Comparison of ENCODE assay signal across 21 cellular contexts in the genomic region with DNA sequence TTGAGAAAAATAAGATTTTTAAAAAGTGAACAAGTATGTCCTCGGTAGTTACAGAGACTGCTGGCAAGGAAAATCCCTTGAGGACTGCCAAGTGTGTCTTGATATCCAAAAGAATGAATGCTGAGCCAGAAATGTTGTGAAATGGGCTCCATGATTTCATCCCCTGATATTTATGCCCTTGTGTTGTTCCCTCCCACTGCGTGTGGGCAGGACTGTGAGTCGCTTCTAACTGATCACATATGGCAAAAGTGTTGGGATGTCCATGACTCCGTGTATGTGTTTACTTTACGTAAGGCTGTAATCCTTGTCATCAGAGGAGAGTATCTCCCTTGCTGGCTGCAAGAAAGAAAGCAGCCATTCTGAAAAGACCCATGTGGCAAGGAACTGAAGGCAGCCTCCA.
DNase-seq lines count a peak whose midpoint lies in the region; ATAC-seq, FAIRE-seq and TF ChIP-seq lines count a peak whose summit lies in the region.
"Had no signal": no experiment of that assay in that cellular context is flagged by ENCODE, and none has a peak within 500 bp of the region (broad histone marks: within the 10 kb centered on the region; RNA-seq: fewer than 3 reads in every experiment).

No MANE protein-coding gene starts in this region.

- H3K27me3 Mint-ChIP-seq in GM23338 (ENCODE audit: insufficient read depth, low read depth, poor library complexity) (no peaks in the 10 kb centered on the region), type B pancreatic cell (no peaks in the 10 kb centered on the region)

- H3K4me1 Mint-ChIP-seq in GM23338 (no peaks in the 10 kb centered on the region), type B pancreatic cell (ENCODE audit: unreplicated experiment) (no peaks in the 10 kb centered on the region)
- H3K4me1 Mint-ChIP-seq: activated naive CD8-positive, alpha-beta T cell treated with anti-CD3 and anti-CD28 coated beads, Interleukin-2, amount 50 U/mL, for 24 hours; CD4-positive, alpha-beta memory T cell; stimulated activated naive CD8-positive, alpha-beta T cell treated with anti-CD3 and anti-CD28 coated beads, Interleukin-15, amount 100 ng/mL, for 72 hours had no signal

- in situ Hi-C loops in transverse colon (cut with MboI; ENCODE audit: low pct_ligation_motif_present in 1 of 4, low pct_unique_long_range_greater_than_20kb in 1 of 4, low sequenced_read_pairs in 3 of 4): no loop called here

- ATAC-seq in RWPE2 (ENCODE audit: low read depth) (peak; percentile 40; the same call in 1 of the 3 replicates), psoas muscle (peak; percentile 48 to 68 (median 57)), GM23338 (no peak)
- ATAC-seq: activated naive CD8-positive, alpha-beta T cell treated with anti-CD3 and anti-CD28 coated beads, Interleukin-2, amount 50 U/mL, for 24 hours; activated T-cell treated with anti-CD3 and anti-CD28 coated beads, Interleukin-2, amount 50 U/mL, for 4 hours; natural killer cell; stimulated activated naive CD8-positive, alpha-beta T cell treated with anti-CD3 and anti-CD28 coated beads, Interleukin-15, amount 100 ng/mL, for 72 hours had no signal

- no peaks in the 10 kb centered on the region for H3K36me3 Mint-ChIP-seq in GM23338 (ENCODE audit: low read depth)
- no peaks in the 10 kb centered on the region for H3K36me3 Mint-ChIP-seq in type B pancreatic cell
- H3K36me3 Mint-ChIP-seq: CD4-positive, alpha-beta memory T cell; natural killer cell had no signal

- H2AFZ ChIP-seq in GM23338: no peak overlapping the region

- H3K4me3 Mint-ChIP-seq in GM23338 (no peak overlapping the region), type B pancreatic cell (no peak overlapping the region)
- H3K4me3 Mint-ChIP-seq: activated naive CD8-positive, alpha-beta T cell treated with anti-CD3 and anti-CD28 coated beads, Interleukin-2, amount 50 U/mL, for 24 hours; activated T-cell treated with anti-CD3 and anti-CD28 coated beads, Interleukin-2, amount 50 U/mL, for 4 hours; CD4-positive, alpha-beta memory T cell; natural killer cell; stimulated activated naive CD8-positive, alpha-beta T cell treated with anti-CD3 and anti-CD28 coated beads, Interleukin-15, amount 100 ng/mL, for 72 hours had no signal

- no peaks in the 10 kb centered on the region for H3F3A ChIP-seq in GM23338 (replicated peaks; ENCODE audit: low read depth)

- H3K79me2 ChIP-seq in GM23338 (replicated peaks; ENCODE audit: insufficient read depth): no peaks in the 10 kb centered on the region

- peak; percentile 44 for DNase-seq in ELR (ENCODE audit: low read depth)
- no peak for DNase-seq in RWPE2 (ENCODE audit: low spot score)
- DNase-seq in fibroblast of peridontal ligament (ENCODE audit: extremely low read depth): peak; percentile 97
- peak; percentile 26 to 54 for DNase-seq in psoas muscle
- no peak for DNase-seq in GM19239 (ENCODE audit: insufficient read length, low spot score)
- no peak for DNase-seq in GM23338 (ENCODE audit: low spot score)
- no peak for DNase-seq in type B pancreatic cell (ENCODE audit: extremely low spot score, unreplicated experiment)
- DNase-seq in transverse colon: no peak
- DNase-seq: activated CD4-positive, alpha-beta T cell treated with anti-CD3 and anti-CD28 coated beads for 48 hours; activated naive CD8-positive, alpha-beta T cell treated with anti-CD3 and anti-CD28 coated beads, Interleukin-2, amount 50 U/mL, for 24 hours; activated T-cell treated with anti-CD3 and anti-CD28 coated beads, Interleukin-2, amount 50 U/mL, for 4 hours; CD4-positive, alpha-beta memory T cell; GDM1; natural killer cell; NCI-H1048; NCI-H510A treated with DMSO at 0.1 percent for 48 hours; Peyer's patch; sigmoid colon; stimulated activated naive CD8-positive, alpha-beta T cell treated with anti-CD3 and anti-CD28 coated beads, Interleukin-15, amount 100 ng/mL, for 72 hours had no signal

- H3K9me2 ChIP-seq in GM23338 (ENCODE audit: insufficient read depth): no peaks in the 10 kb centered on the region

- H3K27ac ChIP-seq in RWPE2 (ENCODE audit: poor library complexity, severe bottlenecking): no peak overlapping the region
- H3K27ac ChIP-seq in psoas muscle: no peak overlapping the region
- H3K27ac ChIP-seq in GM23338 (ENCODE audit: low read depth): no peak overlapping the region
- no peak overlapping the region for H3K27ac ChIP-seq in transverse colon
- H3K27ac ChIP-seq: dorsolateral prefrontal cortex had no signal

- TF ChIP-seq EP300 in transverse colon (IDR thresholded peaks at IDR 0.05; ENCODE audit: low read depth): no peak

- no peak for FAIRE-seq in GM19239 (lab: Jason Lieb, UNC)
- FAIRE-seq: GM18507 had no signal

- no peak for TF ChIP-seq POLR2A in transverse colon (IDR thresholded peaks at IDR 0.05)

- no peak overlapping the region for H3K27ac Mint-ChIP-seq in GM23338
- no peak overlapping the region for H3K27ac Mint-ChIP-seq in type B pancreatic cell
- H3K27ac Mint-ChIP-seq: activated naive CD8-positive, alpha-beta T cell treated with anti-CD3 and anti-CD28 coated beads, Interleukin-2, amount 50 U/mL, for 24 hours; CD4-positive, alpha-beta memory T cell; natural killer cell; stimulated activated naive CD8-positive, alpha-beta T cell treated with anti-CD3 and anti-CD28 coated beads, Interleukin-15, amount 100 ng/mL, for 72 hours had no signal

- no peaks in the 10 kb centered on the region for H3K36me3 ChIP-seq in RWPE2 (ENCODE audit: low read depth)
- no peaks in the 10 kb centered on the region for H3K36me3 ChIP-seq in psoas muscle (ENCODE audit: insufficient read depth in 1 of 2, low read depth in 1 of 2)
- H3K36me3 ChIP-seq in GM23338 (ENCODE audit: insufficient read depth): no peaks in the 10 kb centered on the region
- H3K36me3 ChIP-seq in transverse colon: no peaks in the 10 kb centered on the region
- H3K36me3 ChIP-seq: Peyer's patch, sigmoid colon had no signal

- no peak for TF ChIP-seq CTCF in RWPE2 (IDR thresholded peaks at IDR 0.05; ENCODE audit: poor library complexity, severe bottlenecking)
- TF ChIP-seq CTCF in psoas muscle (IDR thresholded peaks at IDR 0.05): no peak
- no peak for TF ChIP-seq CTCF in GM23338 (conservative IDR thresholded peaks at IDR 0.05; ENCODE audit: low read depth in 2 of 2)
- no peak for TF ChIP-seq CTCF in type B pancreatic cell (conservative IDR thresholded peaks at IDR 0.05)
- TF ChIP-seq CTCF in transverse colon (IDR thresholded peaks at IDR 0.05): no peak

- H3K27me3 ChIP-seq in RWPE2 (ENCODE audit: insufficient read depth, poor library complexity, severe bottlenecking) (peaks cover 6% of the 10 kb centered on the region), psoas muscle (ENCODE audit: insufficient read depth in 3 of 3, low read length in 2 of 3) (no peaks in the 10 kb centered on the region), GM23338 (ENCODE audit: insufficient read depth) (no peaks in the 10 kb centered on the region), transverse colon (no peaks in the 10 kb centered on the region)
- H3K27me3 ChIP-seq: Peyer's patch, sigmoid colon had no signal

- H3K4me2 ChIP-seq in GM23338: no peak overlapping the region

- H4K20me1 ChIP-seq in GM23338 (replicated peaks; ENCODE audit: insufficient read depth): no peaks in the 10 kb centered on the region; the same call in 1 of the 2 replicates

- 32 to 44% (median 41%) methylated on average over 5 of the region's 5 CpGs for WGBS in psoas muscle, 3 donors
- 53 to 72% methylated on average over 2 to 5 of the region's 5 CpGs for WGBS in transverse colon (ENCODE audit: low coverage in 1 of 2), 2 donors

- H3K4me3 ChIP-seq in RWPE2 (ENCODE audit: severe bottlenecking) (no peak overlapping the region), psoas muscle (no peak overlapping the region), GM23338 (no peak overlapping the region), transverse colon (no peak overlapping the region)
- H3K4me3 ChIP-seq: dorsolateral prefrontal cortex, Peyer's patch, sigmoid colon had no signal

- H3K9me3 Mint-ChIP-seq in GM23338 (no peaks in the 10 kb centered on the region), type B pancreatic cell (peaks cover 8% of the 10 kb centered on the region)
- H3K9me3 Mint-ChIP-seq: activated naive CD8-positive, alpha-beta T cell treated with anti-CD3 and anti-CD28 coated beads, Interleukin-2, amount 50 U/mL, for 24 hours; natural killer cell had no signal

- intact Hi-C loops in psoas muscle (cut with DNase I) (no loop called here), transverse colon (cut with DNase I; ENCODE audit: low total_unique reads) (no loop called here)

- H3K9me3 ChIP-seq in RWPE2 (ENCODE audit: severe bottlenecking) (no peaks in the 10 kb centered on the region), psoas muscle (no peaks in the 10 kb centered on the region), transverse colon (no peaks in the 10 kb centered on the region)
- H3K9me3 ChIP-seq: Peyer's patch had no signal

- H3K4me1 ChIP-seq in RWPE2 (ENCODE audit: insufficient read depth, poor library complexity, severe bottlenecking) (no peaks in the 10 kb centered on the region), psoas muscle (no peaks in the 10 kb centered on the region), GM23338 (ENCODE audit: insufficient read depth) (no peaks in the 10 kb centered on the region), transverse colon (no peaks in the 10 kb centered on the region)
- H3K4me1 ChIP-seq: Peyer's patch, sigmoid colon had no signal

TF ChIP-seq in GM23338, 12 proteins besides CTCF, POLR2A, EP300 and RAD21 (continues in another document):
- TF ChIP-seq, protein P1, sequence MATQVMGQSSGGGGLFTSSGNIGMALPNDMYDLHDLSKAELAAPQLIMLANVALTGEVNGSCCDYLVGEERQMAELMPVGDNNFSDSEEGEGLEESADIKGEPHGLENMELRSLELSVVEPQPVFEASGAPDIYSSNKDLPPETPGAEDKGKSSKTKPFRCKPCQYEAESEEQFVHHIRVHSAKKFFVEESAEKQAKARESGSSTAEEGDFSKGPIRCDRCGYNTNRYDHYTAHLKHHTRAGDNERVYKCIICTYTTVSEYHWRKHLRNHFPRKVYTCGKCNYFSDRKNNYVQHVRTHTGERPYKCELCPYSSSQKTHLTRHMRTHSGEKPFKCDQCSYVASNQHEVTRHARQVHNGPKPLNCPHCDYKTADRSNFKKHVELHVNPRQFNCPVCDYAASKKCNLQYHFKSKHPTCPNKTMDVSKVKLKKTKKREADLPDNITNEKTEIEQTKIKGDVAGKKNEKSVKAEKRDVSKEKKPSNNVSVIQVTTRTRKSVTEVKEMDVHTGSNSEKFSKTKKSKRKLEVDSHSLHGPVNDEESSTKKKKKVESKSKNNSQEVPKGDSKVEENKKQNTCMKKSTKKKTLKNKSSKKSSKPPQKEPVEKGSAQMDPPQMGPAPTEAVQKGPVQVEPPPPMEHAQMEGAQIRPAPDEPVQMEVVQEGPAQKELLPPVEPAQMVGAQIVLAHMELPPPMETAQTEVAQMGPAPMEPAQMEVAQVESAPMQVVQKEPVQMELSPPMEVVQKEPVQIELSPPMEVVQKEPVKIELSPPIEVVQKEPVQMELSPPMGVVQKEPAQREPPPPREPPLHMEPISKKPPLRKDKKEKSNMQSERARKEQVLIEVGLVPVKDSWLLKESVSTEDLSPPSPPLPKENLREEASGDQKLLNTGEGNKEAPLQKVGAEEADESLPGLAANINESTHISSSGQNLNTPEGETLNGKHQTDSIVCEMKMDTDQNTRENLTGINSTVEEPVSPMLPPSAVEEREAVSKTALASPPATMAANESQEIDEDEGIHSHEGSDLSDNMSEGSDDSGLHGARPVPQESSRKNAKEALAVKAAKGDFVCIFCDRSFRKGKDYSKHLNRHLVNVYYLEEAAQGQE (IDR thresholded peaks at IDR 0.05; ENCODE audit: unreplicated experiment): no peak
- no peak for TF ChIP-seq JUNB (IDR thresholded peaks at IDR 0.05; ENCODE audit: unreplicated experiment)

Comparison
In these comparisons a context has a peak if more than half of its experiments do, and no peak if none do; other contexts are left out.
1. DNase-seq: peak in ELR (single experiment), fibroblast of peridontal ligament (single experiment) and psoas muscle (2 of 2); none in RWPE2 (single experiment), GM19239 (single experiment), GM23338 (single experiment), type B pancreatic cell (single experiment) and transverse colon (single experiment).